ENCODE assay signal across 9 cellular contexts in the genomic region with DNA sequence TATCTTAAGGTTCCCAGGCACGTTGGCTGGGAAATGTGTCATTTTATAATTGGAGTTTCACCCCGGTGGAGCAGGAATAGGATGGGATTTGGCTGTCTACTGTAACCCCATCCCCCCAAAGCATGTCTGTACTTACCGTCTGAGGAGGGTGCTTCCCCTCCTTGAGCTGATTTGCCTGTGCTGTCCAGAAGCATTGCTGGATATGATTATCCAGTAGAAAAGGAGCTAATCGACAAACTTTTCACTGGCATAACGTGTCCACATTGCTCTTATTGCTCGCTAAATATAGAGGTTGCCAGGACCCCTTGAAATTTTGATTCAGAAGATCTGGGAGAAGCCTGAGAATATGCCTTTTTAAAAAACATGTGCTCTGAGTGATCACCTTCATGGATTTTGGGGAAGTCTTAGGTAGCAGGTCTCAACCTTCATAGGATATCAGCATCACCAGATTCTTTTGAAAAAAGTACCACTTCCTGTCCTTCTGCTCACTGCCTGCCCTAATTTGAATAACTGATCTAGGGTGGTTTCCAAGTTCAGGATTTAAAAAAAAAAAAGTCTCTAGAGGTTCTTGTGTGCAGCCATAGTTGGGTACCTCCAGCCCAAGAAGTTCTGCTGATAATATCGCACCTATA.
DNase-seq lines count a peak whose midpoint lies in the region; ATAC-seq, FAIRE-seq and TF ChIP-seq lines count a peak whose summit lies in the region.
"Had no signal": no experiment of that assay in that cellular context is flagged by ENCODE, and none has a peak within 500 bp of the region (broad histone marks: within the 10 kb centered on the region; RNA-seq: fewer than 3 reads in every experiment).

No MANE protein-coding gene starts in this region.

- H3K4me3 ChIP-seq in GM12878: peak overlapping the region; percentile 58
- no peak overlapping the region for H3K4me3 ChIP-seq in colonic mucosa
- H3K4me3 ChIP-seq in heart right ventricle: no peak overlapping the region
- H3K4me3 ChIP-seq: skin epidermis had no signal

- TF ChIP-seq POLR2A in GM12878 (IDR thresholded peaks at IDR 0.05; ENCODE audit: low read depth, low read length): no peak; the same call in 1 of the 2 replicates

- no peaks in the 10 kb centered on the region; a peak in 1 of 4 replicates for H3K36me3 ChIP-seq in GM12878 (ENCODE audit: control insufficient read depth in 2 of 2, insufficient read depth in 2 of 2, low read length in 1 of 2)
- no peaks in the 10 kb centered on the region for H3K36me3 ChIP-seq in colonic mucosa
- no peaks in the 10 kb centered on the region for H3K36me3 ChIP-seq in heart right ventricle

- H3K27ac ChIP-seq in GM12878 (ENCODE audit: control insufficient read depth, insufficient read depth) (peak overlapping the region; percentile 97), colonic mucosa (no peak overlapping the region), heart right ventricle (no peak overlapping the region)

- RAD21 ChIA-PET in GM12878 (lab: Charles Lee; ENCODE audit: unreplicated experiment): interaction anchor here (0.8 to 1.2 kb wide), 4 partner anchors 10 to 30 kb away, joined by 3 to 5 read pairs (median 4); no protein-coding TSS in a partner anchor

- SMC1A ChIA-PET in GM12878 (lab: Charles Lee; ENCODE audit: uncharacterized antibody, unreplicated experiment): interaction anchor here (0.6 to 1.4 kb wide), 9 partner anchors 9 to 372 kb away, joined by 3 to 7 read pairs (median 3); no protein-coding TSS in a partner anchor

- H3K79me2 ChIP-seq in GM12878 (ENCODE audit: control insufficient read depth, insufficient read depth, low read length): peaks cover 12% of the 10 kb centered on the region

- TF ChIP-seq CTCF in GM12878 (IDR thresholded peaks at IDR 0.05 in 2 of 3, conservative IDR thresholded peaks at IDR 0.05 in 1 of 3; ENCODE audit: control insufficient read depth in 2 of 3, extremely low read depth in 1 of 3, insufficient read depth in 1 of 3, low read depth in 3 of 3, low read length in 3 of 3): no peak
- no peak for TF ChIP-seq CTCF in colonic mucosa (IDR thresholded peaks at IDR 0.05)
- TF ChIP-seq CTCF in heart right ventricle (IDR thresholded peaks at IDR 0.05): no peak

- peak; percentile 58 for ATAC-seq in GM18499 (IDR thresholded peaks at IDR 0.05; ENCODE audit: insufficient read depth, unreplicated experiment)
- peak; percentile 77 for ATAC-seq in GM21367 (IDR thresholded peaks at IDR 0.05; ENCODE audit: unreplicated experiment)
- ATAC-seq in HG03354 (IDR thresholded peaks at IDR 0.05; ENCODE audit: poor library complexity, severe bottlenecking, unreplicated experiment): peak; percentile 88
- ATAC-seq in GM12878: peak; percentile 89
- no peak for ATAC-seq in GM19324 (IDR thresholded peaks at IDR 0.05; ENCODE audit: low FRiP score, unreplicated experiment)
- no peak for ATAC-seq in heart right ventricle

- FAIRE-seq in GM12878 (lab: Jason Lieb, UNC): peak; percentile 85

- H2AFZ ChIP-seq in GM12878 (ENCODE audit: control insufficient read depth, low read depth, low read length): peak overlapping the region; percentile 55

- peak overlapping the region; percentile 83 for H3K9ac ChIP-seq in GM12878 (ENCODE audit: control insufficient read depth, insufficient read depth, low read length)
- no peak overlapping the region for H3K9ac ChIP-seq in colonic mucosa (ENCODE audit: low read depth in 2 of 2, low read length in 2 of 2)

- intact Hi-C loops in GM12878 (cut with micrococcal nuclease; ENCODE audit: unreplicated experiment) (no loop called here), colonic mucosa (cut with DNase I) (no loop called here), heart right ventricle (cut with DNase I) (no loop called here)

- peaks cover 11% of the 10 kb centered on the region for H3K9me3 ChIP-seq in GM12878 (replicated peaks; ENCODE audit: control insufficient read depth, insufficient read depth, low read length)
- no peaks in the 10 kb centered on the region for H3K9me3 ChIP-seq in colonic mucosa
- H3K9me3 ChIP-seq in heart right ventricle: peaks cover 0 to 6% (median 0%) of the 10 kb centered on the region in 11 donors

- peaks cover 27% of the 10 kb centered on the region for H3K4me1 ChIP-seq in GM12878 (ENCODE audit: control insufficient read depth, insufficient read depth, low read length)
- H3K4me1 ChIP-seq in colonic mucosa: no peaks in the 10 kb centered on the region
- peaks cover 0 to 28% (median 0%) of the 10 kb centered on the region in 9 donors for H3K4me1 ChIP-seq in heart right ventricle

- BruUV-seq in GM12878 (replicated peaks; lab: Mats Ljungman, UMichigan): TSS peak; percentile 90

- CTCF ChIA-PET in GM12878 (lab: Yijun Ruan, JAX): interaction anchor here (1.0 to 2.6 kb wide), 8 partner anchors 11 to 28 kb away, joined by 3 to 11 read pairs (median 3); no protein-coding TSS in a partner anchor

- H3K4me2 ChIP-seq in GM12878 (ENCODE audit: control insufficient read depth, insufficient read depth): peak overlapping the region; percentile 75

- no peaks in the 10 kb centered on the region for H3K27me3 ChIP-seq in GM12878 (replicated peaks in 1 of 2; ENCODE audit: control insufficient read depth in 2 of 2, insufficient read depth in 2 of 2, low read length in 1 of 2)
- H3K27me3 ChIP-seq in colonic mucosa: no peaks in the 10 kb centered on the region
- H3K27me3 ChIP-seq in heart right ventricle: peaks cover 0 to 40% (median 10%) of the 10 kb centered on the region in 7 donors

- in situ Hi-C loops in GM12878 (cut with MboI): no loop called here

- WGBS in GM12878 (ENCODE audit: insufficient coverage, insufficient replicate concordance, low lambda C conversion rate, missing lambda C conversion rate): 10% methylated on average over 7 of the region's 7 CpGs
- 76 to 77% methylated on average over 7 of the region's 7 CpGs for WGBS in heart right ventricle, 2 donors

- DNase-seq in GM12878 (ENCODE audit: low read depth, low spot score) (peak; percentile 73), superior temporal gyrus (ENCODE audit: extremely low spot score) (no peak), colonic mucosa (no peak), heart right ventricle (no peak)

- TF ChIP-seq EP300 in GM12878 (IDR thresholded peaks at IDR 0.05; ENCODE audit: borderline replicate concordance in 1 of 2, control insufficient read depth in 1 of 2, low read depth in 2 of 2, low read length in 2 of 2): peak; percentile 30 to 66; a peak in 2 of 4 replicates

- H4K20me1 ChIP-seq in GM12878 (ENCODE audit: control insufficient read depth, insufficient read depth): no peaks in the 10 kb centered on the region

- TF ChIP-seq RAD21 in GM12878 (IDR thresholded peaks at IDR 0.05; ENCODE audit: insufficient read depth, low read depth, low read length): no peak

- POLR2A ChIA-PET in GM12878 (lab: Charles Lee): interaction anchor here (1.0 to 1.6 kb wide), 2 partner anchors 9 to 12 kb away, joined by 4 to 8 read pairs; no protein-coding TSS in a partner anchor

TF ChIP-seq in GM12878, 131 proteins besides CTCF, POLR2A, EP300 and RAD21 (continues in another document):
- TF ChIP-seq POLR2AphosphoS5 (IDR thresholded peaks at IDR 0.05; ENCODE audit: low read length) (peak; percentile 61), POU2F2 (IDR thresholded peaks at IDR 0.05; ENCODE audit: borderline replicate concordance, low read depth, low read length) (peak; percentile 92; the same call in 2 of the 3 replicates), GABPA (IDR thresholded peaks at IDR 0.05; ENCODE audit: low read depth) (0 out of 2 replicates have a peak, but pooled peaks have one; percentile 53), ZNF24 (IDR thresholded peaks at IDR 0.05) (no peak), ATF7 (IDR thresholded peaks at IDR 0.05; ENCODE audit: low read depth) (peak; percentile 21; the same call in 1 of the 2 replicates), ZSCAN29 (IDR thresholded peaks at IDR 0.05) (0 out of 2 replicates have a peak, but pooled peaks have one; percentile 20), RCOR1 (conservative IDR thresholded peaks at IDR 0.05; ENCODE audit: low read depth, low read length) (no peak), BHLHE40 (IDR thresholded peaks at IDR 0.05; ENCODE audit: borderline replicate concordance in 1 of 2, low read depth in 2 of 2, low read length in 1 of 2) (no peak), IKZF2 (IDR thresholded peaks at IDR 0.05) (peak; percentile 54 to 62; a peak in 2 of 4 replicates), EED (IDR thresholded peaks at IDR 0.05; ENCODE audit: low read depth) (no peak; the same call in 1 of the 2 replicates), HCFC1 (IDR thresholded peaks at IDR 0.05; ENCODE audit: low read length) (no peak), SPI1 (IDR thresholded peaks at IDR 0.05; ENCODE audit: borderline replicate concordance, insufficient read depth, low read depth, low read length) (peak; percentile 84), IKZF1 (conservative IDR thresholded peaks at IDR 0.05) (peak; percentile 58; the same call in 1 of the 2 replicates), HDAC6 (IDR thresholded peaks at IDR 0.05; ENCODE audit: unreplicated experiment) (no peak)
- TF ChIP-seq, protein P1, sequence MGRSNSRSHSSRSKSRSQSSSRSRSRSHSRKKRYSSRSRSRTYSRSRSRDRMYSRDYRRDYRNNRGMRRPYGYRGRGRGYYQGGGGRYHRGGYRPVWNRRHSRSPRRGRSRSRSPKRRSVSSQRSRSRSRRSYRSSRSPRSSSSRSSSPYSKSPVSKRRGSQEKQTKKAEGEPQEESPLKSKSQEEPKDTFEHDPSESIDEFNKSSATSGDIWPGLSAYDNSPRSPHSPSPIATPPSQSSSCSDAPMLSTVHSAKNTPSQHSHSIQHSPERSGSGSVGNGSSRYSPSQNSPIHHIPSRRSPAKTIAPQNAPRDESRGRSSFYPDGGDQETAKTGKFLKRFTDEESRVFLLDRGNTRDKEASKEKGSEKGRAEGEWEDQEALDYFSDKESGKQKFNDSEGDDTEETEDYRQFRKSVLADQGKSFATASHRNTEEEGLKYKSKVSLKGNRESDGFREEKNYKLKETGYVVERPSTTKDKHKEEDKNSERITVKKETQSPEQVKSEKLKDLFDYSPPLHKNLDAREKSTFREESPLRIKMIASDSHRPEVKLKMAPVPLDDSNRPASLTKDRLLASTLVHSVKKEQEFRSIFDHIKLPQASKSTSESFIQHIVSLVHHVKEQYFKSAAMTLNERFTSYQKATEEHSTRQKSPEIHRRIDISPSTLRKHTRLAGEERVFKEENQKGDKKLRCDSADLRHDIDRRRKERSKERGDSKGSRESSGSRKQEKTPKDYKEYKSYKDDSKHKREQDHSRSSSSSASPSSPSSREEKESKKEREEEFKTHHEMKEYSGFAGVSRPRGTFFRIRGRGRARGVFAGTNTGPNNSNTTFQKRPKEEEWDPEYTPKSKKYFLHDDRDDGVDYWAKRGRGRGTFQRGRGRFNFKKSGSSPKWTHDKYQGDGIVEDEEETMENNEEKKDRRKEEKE (IDR thresholded peaks at IDR 0.05): no peak

Comparison
In these comparisons a context has a peak if more than half of its experiments do, and no peak if none do; other contexts are left out.
1. ATAC-seq: peak in GM18499 (single experiment), GM21367 (single experiment), HG03354 (single experiment) and GM12878 (single experiment); none in GM19324 (single experiment) and heart right ventricle (0 of 8).